Comparison of ENCODE assay signal across 8 cellular contexts in the genomic region with DNA sequence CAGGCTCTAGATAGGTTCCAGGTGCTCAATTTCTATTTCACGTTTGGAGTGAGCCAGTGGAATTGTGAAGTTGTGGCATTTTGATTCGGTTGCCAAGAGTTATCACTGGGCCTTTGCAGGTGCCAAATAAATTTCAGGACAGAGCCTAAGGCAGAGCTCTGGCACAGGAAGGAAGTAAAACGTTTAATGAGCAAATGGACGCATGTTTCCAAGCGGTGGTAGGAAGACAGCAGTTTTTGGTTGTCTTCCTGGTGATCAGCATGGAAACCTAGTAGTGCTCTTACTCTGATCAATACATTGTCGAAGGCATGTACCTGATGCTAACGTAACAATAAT. TPM values are rescaled to one million over a fixed set of nuclear protein-coding genes. Genes with fewer than 3 reads are reported as not detected.
A peak's percentile ranks its signal among the peaks of the same experiment; 100 is the strongest.
DNase-seq lines count a peak whose midpoint lies in the region; ATAC-seq and TF ChIP-seq lines count a peak whose summit lies in the region.

No MANE protein-coding gene starts in this region.

- H3K4me2 ChIP-seq in BLaER1 treated with 17β-estradiol and CSF1 and Interleukin-3, amounts not matched to agents 10 nM and 100 nM = peak overlapping the region; percentile 78 to 99 (median 92)
- H3K4me2 ChIP-seq in Loucy (ENCODE audit: low read depth, low read length, poor library complexity, severe bottlenecking) = peak overlapping the region; percentile 76

- H3F3A ChIP-seq in Loucy (ENCODE audit: low read depth) = no peaks in the 10 kb centered on the region

- H3K4me1 Mint-ChIP-seq in effector memory CD8-positive, alpha-beta T cell (ENCODE audit: low read depth in 2 of 2) = peaks cover 50 to 64% of the 10 kb centered on the region in 2 donors
- peaks cover 58 to 66% of the 10 kb centered on the region in 2 donors for H3K4me1 Mint-ChIP-seq in natural killer cell

- peak overlapping the region; percentile 99 for H3K27ac Mint-ChIP-seq in effector memory CD8-positive, alpha-beta T cell
- peak overlapping the region; percentile 96 to 97 for H3K27ac Mint-ChIP-seq in natural killer cell

- H3K36me3 ChIP-seq in BLaER1 treated with 17β-estradiol and CSF1 and Interleukin-3, amounts not matched to agents 10 nM and 100 nM = no peaks in the 10 kb centered on the region
- H3K36me3 ChIP-seq in Loucy (ENCODE audit: insufficient read depth, low read length) = no peaks in the 10 kb centered on the region

- H3K4me3 ChIP-seq in BLaER1 treated with 17β-estradiol and CSF1 and Interleukin-3, amounts not matched to agents 10 nM and 100 nM = peak overlapping the region; percentile 52 to 70 (median 62)
- H3K4me3 ChIP-seq in Loucy (ENCODE audit: low read length, poor library complexity, severe bottlenecking) = peak overlapping the region; percentile 79

- peak overlapping the region; percentile 91 for H3K4me3 Mint-ChIP-seq in effector memory CD8-positive, alpha-beta T cell
- peak overlapping the region; percentile 95 for H3K4me3 Mint-ChIP-seq in natural killer cell

- H3K9ac ChIP-seq in BLaER1 treated with 17β-estradiol and CSF1 and Interleukin-3, amounts not matched to agents 10 nM and 100 nM = peak overlapping the region in 10 of 11 experiments; percentile 16 to 81 (median 46); a peak in 15 of 22 replicates
- H3K9ac ChIP-seq in Loucy (ENCODE audit: low read depth, low read length, poor library complexity, severe bottlenecking) = peak overlapping the region; percentile 66

- ATAC-seq in effector memory CD8-positive, alpha-beta T cell (replicated peaks) = no peak
- ATAC-seq in natural killer cell = no peak
- no peak for ATAC-seq in HG03521 (IDR thresholded peaks at IDR 0.05; ENCODE audit: unreplicated experiment)
- no peak for ATAC-seq in GM21529 (IDR thresholded peaks at IDR 0.05; ENCODE audit: unreplicated experiment)

- H3K9me3 ChIP-seq in BLaER1 treated with 17β-estradiol and CSF1 and Interleukin-3, amounts not matched to agents 10 nM and 100 nM (replicated peaks in 1 of 11) = no peaks in the 10 kb centered on the region
- H3K9me3 ChIP-seq in Loucy (ENCODE audit: insufficient read depth, low read depth, low read length) = no peaks in the 10 kb centered on the region

- H3K36me3 Mint-ChIP-seq in effector memory CD8-positive, alpha-beta T cell (ENCODE audit: insufficient read depth) = peaks cover 72% of the 10 kb centered on the region
- H3K36me3 Mint-ChIP-seq in natural killer cell = no peaks in the 10 kb centered on the region

- H3K79me2 ChIP-seq in Loucy (ENCODE audit: insufficient read depth, low read length) = peaks cover 43% of the 10 kb centered on the region

- no peaks in the 10 kb centered on the region for H3K9me3 Mint-ChIP-seq in effector memory CD8-positive, alpha-beta T cell
- no peaks in the 10 kb centered on the region for H3K9me3 Mint-ChIP-seq in natural killer cell

- H3K27ac ChIP-seq in BLaER1 treated with 17β-estradiol and CSF1 and Interleukin-3, amounts not matched to agents 10 nM and 100 nM = peak overlapping the region in 6 of 11 experiments; percentile 3 to 76 (median 54); a peak in 9 of 22 replicates

- H2AFZ ChIP-seq in Loucy (ENCODE audit: low read length) = peak overlapping the region; percentile 72

- H4K20me1 ChIP-seq in BLaER1 treated with 17β-estradiol and CSF1 and Interleukin-3, amounts not matched to agents 10 nM and 100 nM = no peaks in the 10 kb centered on the region
- H4K20me1 ChIP-seq in Loucy (ENCODE audit: insufficient read depth, low read length, poor library complexity, severe bottlenecking) = no peaks in the 10 kb centered on the region

- intact Hi-C loops in natural killer cell (cut with micrococcal nuclease) = loop anchor here (1.0 kb wide), 4 partner anchors 23 to 134 kb away; no protein-coding TSS in a partner anchor

- peaks cover 19 to 51% (median 37%) of the 10 kb centered on the region in 10 experiments for H3K4me1 ChIP-seq in BLaER1 treated with 17β-estradiol and CSF1 and Interleukin-3, amounts not matched to agents 10 nM and 100 nM
- peaks cover 69% of the 10 kb centered on the region for H3K4me1 ChIP-seq in Loucy (ENCODE audit: insufficient read depth, low read length, poor library complexity, severe bottlenecking)

- H3K9me2 ChIP-seq in Loucy (replicated peaks; ENCODE audit: low read depth, low read length) = no peaks in the 10 kb centered on the region

- DNase-seq in effector memory CD8-positive, alpha-beta T cell = no peak
- DNase-seq in natural killer cell (no peak), LoVo (ENCODE audit: low spot score) (no peak), 8988T (no peak)

- H3K27me3 Mint-ChIP-seq in effector memory CD8-positive, alpha-beta T cell = no peaks in the 10 kb centered on the region
- no peaks in the 10 kb centered on the region for H3K27me3 Mint-ChIP-seq in natural killer cell (ENCODE audit: low read depth in 2 of 2)

- 0 out of 22 replicates have a peak, but pooled peaks cover 0 to 3% (median 0%) of the 10 kb centered on the region in 11 experiments for H3K27me3 ChIP-seq in BLaER1 treated with 17β-estradiol and CSF1 and Interleukin-3, amounts not matched to agents 10 nM and 100 nM
- no peaks in the 10 kb centered on the region for H3K27me3 ChIP-seq in Loucy (ENCODE audit: insufficient read depth, low read length, poor library complexity, severe bottlenecking)

- TF ChIP-seq CTCF in Loucy (conservative IDR thresholded peaks at IDR 0.05; ENCODE audit: low read length) (no peak), natural killer cell (IDR thresholded peaks at IDR 0.05) (no peak)

RNA-seq across cellular contexts. Expression of a gene that starts 0.5 kb away (rescaled TPM):
- total RNA-seq in natural killer cell = 10 to 100 TPM; 14.2 to 92.3 (median 20.1) TPM

RNA-seq across cellular contexts. Expression of a gene that starts 29.3 kb away (rescaled TPM):
- 100 to 1,000 TPM in 2 of 3 donors, 10 to 100 TPM in 1; 92.2 to 146 (median 111) TPM for total RNA-seq in natural killer cell
